Comparison of ENCODE assay signal across 21 cellular contexts in the genomic region with DNA sequence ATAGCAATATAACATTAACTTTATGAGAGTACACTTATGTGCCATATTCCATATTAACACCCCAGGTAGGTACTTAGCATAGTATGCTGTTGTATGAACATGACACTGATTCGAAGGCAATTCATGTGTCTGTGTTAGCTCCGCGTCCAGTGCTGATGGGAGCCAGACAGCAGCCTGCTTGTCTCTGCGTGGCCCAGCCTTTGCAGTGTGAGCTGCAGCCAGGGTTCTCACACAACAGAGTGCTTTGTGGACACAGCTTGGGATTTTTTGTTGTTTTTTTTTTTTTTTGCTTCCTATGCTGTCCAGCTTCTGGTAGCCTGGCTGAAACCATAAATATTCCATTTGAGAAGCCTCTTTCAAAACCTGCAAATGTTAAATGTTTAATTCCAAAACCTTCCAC.
DNase-seq lines count a peak whose midpoint lies in the region; FAIRE-seq lines count a peak whose summit lies in the region.
"Had no signal": no experiment of that assay in that cellular context is flagged by ENCODE, and none has a peak within 500 bp of the region (broad histone marks: within the 10 kb centered on the region; RNA-seq: fewer than 3 reads in every experiment).

No MANE protein-coding gene starts in this region.

- no peaks in the 10 kb centered on the region for H3K4me1 ChIP-seq in Karpas-422 (ENCODE audit: low read length)
- H3K4me1 ChIP-seq: Peyer's patch had no signal

- H3K4me3 ChIP-seq in Karpas-422 (ENCODE audit: low read length): no peak overlapping the region
- H3K4me3 ChIP-seq: GM23248, Peyer's patch had no signal

- H3K27me3 Mint-ChIP-seq in activated T-cell treated with anti-CD3 and anti-CD28 coated beads, Interleukin-2, amount 50 U/mL, for 24 hours: peaks cover 3% of the 10 kb centered on the region
- H3K27me3 Mint-ChIP-seq: B cell had no signal

- H3K9me3 Mint-ChIP-seq in activated T-cell treated with anti-CD3 and anti-CD28 coated beads, Interleukin-2, amount 50 U/mL, for 24 hours: no peaks in the 10 kb centered on the region

- H3K27me3 ChIP-seq in Karpas-422 (ENCODE audit: low read length): no peaks in the 10 kb centered on the region
- H3K27me3 ChIP-seq: Peyer's patch had no signal

- H3K9me3 ChIP-seq in Karpas-422 (ENCODE audit: low read length): no peaks in the 10 kb centered on the region
- H3K9me3 ChIP-seq: Peyer's patch had no signal

- H3K27ac Mint-ChIP-seq in activated T-cell treated with anti-CD3 and anti-CD28 coated beads, Interleukin-2, amount 50 U/mL, for 24 hours: no peak overlapping the region
- H3K27ac Mint-ChIP-seq: B cell had no signal

- no peaks in the 10 kb centered on the region for H3K4me1 Mint-ChIP-seq in activated T-cell treated with anti-CD3 and anti-CD28 coated beads, Interleukin-2, amount 50 U/mL, for 24 hours (ENCODE audit: low read depth)
- H3K4me1 Mint-ChIP-seq: B cell, H9 had no signal

- no peak overlapping the region for H3K4me3 Mint-ChIP-seq in activated T-cell treated with anti-CD3 and anti-CD28 coated beads, Interleukin-2, amount 50 U/mL, for 24 hours
- H3K4me3 Mint-ChIP-seq: B cell, H9 had no signal

- no peaks in the 10 kb centered on the region for H3K9me2 ChIP-seq in Karpas-422 (replicated peaks; ENCODE audit: insufficient read depth, low read length)

- H3K4me2 ChIP-seq in Karpas-422 (ENCODE audit: low read depth, low read length, poor library complexity, severe bottlenecking): no peak overlapping the region

- H3K36me3 ChIP-seq in Karpas-422 (ENCODE audit: insufficient read depth, low read length): no peaks in the 10 kb centered on the region
- H3K36me3 ChIP-seq: Peyer's patch had no signal

- H3K79me2 ChIP-seq in Karpas-422 (ENCODE audit: low read length): no peaks in the 10 kb centered on the region

- H3K27ac ChIP-seq in Karpas-422 (ENCODE audit: low read length): no peak overlapping the region
- H3K27ac ChIP-seq: GM23248, Peyer's patch had no signal

- H4K20me1 ChIP-seq in Karpas-422 (ENCODE audit: insufficient read depth, low read depth, low read length): no peaks in the 10 kb centered on the region

- H2AFZ ChIP-seq in Karpas-422 (ENCODE audit: low read length): no peak overlapping the region
- H2AFZ ChIP-seq: GM23248 had no signal

- FAIRE-seq in urothelium cell line (lab: Jason Lieb, UNC): peak; percentile 23
- FAIRE-seq: A204.1, HTR-8/SVneo had no signal

- H3K36me3 Mint-ChIP-seq in activated T-cell treated with anti-CD3 and anti-CD28 coated beads, Interleukin-2, amount 50 U/mL, for 24 hours (ENCODE audit: low read depth): no peaks in the 10 kb centered on the region

- H3K9ac ChIP-seq in Karpas-422 (ENCODE audit: low read length): no peak overlapping the region
- H3K9ac ChIP-seq: GM23248 had no signal

- peak in 41 of 56 donors; percentile 2 to 84 (median 45) for DNase-seq in amygdala (lab: John Stamatoyannopoulos, UW)
- peak; percentile 65 to 73 for DNase-seq in hippocampal formation (lab: John Stamatoyannopoulos, UW)
- peak in 48 of 56 donors; percentile 5 to 83 (median 42) for DNase-seq in nucleus accumbens (lab: John Stamatoyannopoulos, UW)
- DNase-seq in urothelium cell line (ENCODE audit: low spot score): no peak
- no peak for DNase-seq in activated T-cell treated with anti-CD3 and anti-CD28 coated beads, Interleukin-2, amount 50 U/mL, for 24 hours
- DNase-seq in Karpas-422: no peak
- no peak for DNase-seq in NCI-H82 treated with DMSO at 0.1 percent for 48 hours (lab: John Stamatoyannopoulos, UW; ENCODE audit: unreplicated experiment)
- DNase-seq: DMS79 treated with DMSO at 0.1 percent for 48 hours, GM23248, H9, KG1, NCI-H1092 treated with DMSO at 0.1 percent for 48 hours, NCI-H1436 treated with DMSO at 0.1 percent for 48 hours, NCI-H1930, NCI-H345, NCI-H524, NCI-H774, Peyer's patch had no signal

Comparison
In these comparisons a context has a peak if more than half of its experiments do, and no peak if none do; other contexts are left out.
1. DNase-seq: peak in amygdala (41 of 56), hippocampal formation (2 of 2) and nucleus accumbens (48 of 56); none in urothelium cell line (single experiment), activated T-cell treated with anti-CD3 and anti-CD28 coated beads, Interleukin-2, amount 50 U/mL, for 24 hours (single experiment), Karpas-422 (single experiment) and NCI-H82 treated with DMSO at 0.1 percent for 48 hours (single experiment).